In the genomic region with DNA sequence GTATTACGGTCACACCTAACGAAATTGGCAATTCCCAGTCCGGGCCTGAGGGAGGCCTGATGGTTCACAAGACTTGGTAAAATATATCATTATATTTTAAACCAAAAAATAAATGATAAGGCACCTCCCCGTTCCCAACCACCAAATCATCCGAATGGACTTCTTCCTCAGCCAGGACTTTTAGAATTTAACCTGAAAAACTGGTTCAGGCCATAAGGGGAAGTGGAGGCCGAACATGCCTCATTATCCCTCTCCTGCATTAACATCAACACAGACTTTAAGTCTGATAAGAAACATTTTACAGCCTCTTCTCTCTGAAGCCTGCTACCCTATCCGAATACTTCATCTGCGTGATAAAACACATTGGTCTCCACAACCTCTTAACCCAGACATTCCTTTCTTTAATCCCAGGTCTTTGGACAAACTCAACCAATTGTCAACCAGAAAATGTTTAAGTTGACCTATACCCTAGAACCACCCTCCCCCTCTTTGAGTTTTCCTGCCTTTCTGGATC, we compare ENCODE assay signal across 8 cellular contexts. TPM values are rescaled to one million over a fixed set of nuclear protein-coding genes. Genes with fewer than 3 reads are reported as not detected.
A peak's percentile ranks its signal among the peaks of the same experiment; 100 is the strongest.
DNase-seq lines count a peak whose midpoint lies in the region; ATAC-seq and TF ChIP-seq lines count a peak whose summit lies in the region.

No MANE protein-coding gene starts in this region.

- no peaks in the 10 kb centered on the region for H3K27me3 Mint-ChIP-seq in CD8-positive, alpha-beta T cell (ENCODE audit: low read depth)

- no peak overlapping the region for H3K9ac ChIP-seq in NT2/D1 (ENCODE audit: insufficient read length, low read depth)
- H3K9ac ChIP-seq in endocrine pancreas (ENCODE audit: control insufficient read depth, insufficient read depth, low read length) = no peak overlapping the region
- H3K9ac ChIP-seq in neuronal stem cell (ENCODE audit: low read depth, low read length, poor library complexity) = no peak overlapping the region

- H2AFZ ChIP-seq in neuronal stem cell (ENCODE audit: low read length) = peak overlapping the region; percentile 98

- POLR2A ChIA-PET in CD8-positive, alpha-beta T cell (lab: Charles Lee) = interaction anchor here (0.8 to 1.3 kb wide), 3 partner anchors 14 to 709 kb away, joined by 3 to 6 read pairs (median 3); partner anchors contain the start of gene ZNF148

- H3K4me1 Mint-ChIP-seq in CD8-positive, alpha-beta T cell (ENCODE audit: low read depth) = peaks cover 26% of the 10 kb centered on the region

- H4K91ac ChIP-seq in neuronal stem cell (ENCODE audit: low read depth, low read length, poor library complexity) = no peak overlapping the region

- no peaks in the 10 kb centered on the region for H3K36me3 ChIP-seq in CD8-positive, alpha-beta T cell (ENCODE audit: insufficient read depth, low read length)
- H3K36me3 ChIP-seq in NT2/D1 (ENCODE audit: insufficient read depth, insufficient read length, low read length) (no peaks in the 10 kb centered on the region), endocrine pancreas (ENCODE audit: control insufficient read depth, insufficient read depth, low read length) (no peaks in the 10 kb centered on the region), neuronal stem cell (replicated peaks in 1 of 2; ENCODE audit: control insufficient read depth in 2 of 2, insufficient read depth in 2 of 2, low read length in 2 of 2) (no peaks in the 10 kb centered on the region)

- no peak overlapping the region for H3K23ac ChIP-seq in neuronal stem cell (ENCODE audit: low read depth, low read length, poor library complexity)

- peak overlapping the region; percentile 58 for H3K4me3 ChIP-seq in CD8-positive, alpha-beta T cell (ENCODE audit: low read depth, low read length)
- H3K4me3 ChIP-seq in NT2/D1 (ENCODE audit: insufficient read length, low read depth) = peak overlapping the region; percentile 86
- H3K4me3 ChIP-seq in endocrine pancreas (ENCODE audit: control insufficient read depth, insufficient read depth, low read length) = peak overlapping the region; percentile 59
- H3K4me3 ChIP-seq in neuronal stem cell (ENCODE audit: low read length in 2 of 2) = peak overlapping the region in 1 of 2 donors; percentile 94

- no peaks in the 10 kb centered on the region for H3K79me1 ChIP-seq in neuronal stem cell (ENCODE audit: low read depth, low read length)

- no peak for DNase-seq in CD8-positive, alpha-beta T cell
- DNase-seq in NT2/D1 (ENCODE audit: low read depth, low spot score) (no peak), neuronal stem cell (ENCODE audit: low spot score) (no peak), GM03348 (ENCODE audit: low spot score) (no peak)
- DNase-seq in stimulated activated naive CD4-positive, alpha-beta T cell treated with Interleukin-2 at 50 U/mL for 16 hours (lab: John Stamatoyannopoulos, UW) = no peak

- H3K27ac Mint-ChIP-seq in CD8-positive, alpha-beta T cell = peak overlapping the region; percentile 77

- no peak overlapping the region for H2AK5ac ChIP-seq in neuronal stem cell (ENCODE audit: low read depth, low read length)

- no peaks in the 10 kb centered on the region for H3K9me3 Mint-ChIP-seq in CD8-positive, alpha-beta T cell

- H3K9me3 ChIP-seq in CD8-positive, alpha-beta T cell (ENCODE audit: low read length) = no peaks in the 10 kb centered on the region
- H3K9me3 ChIP-seq in NT2/D1 (ENCODE audit: insufficient read depth, low read length) (peaks cover 48% of the 10 kb centered on the region), endocrine pancreas (ENCODE audit: control insufficient read depth, low read length) (no peaks in the 10 kb centered on the region), neuronal stem cell (replicated peaks in 1 of 2; ENCODE audit: control insufficient read depth in 2 of 2, insufficient read depth in 1 of 2, low read depth in 1 of 2, low read length in 2 of 2) (peaks cover 6 to 22% of the 10 kb centered on the region in 2 donors)

- peaks cover 11% of the 10 kb centered on the region for H3K4me1 ChIP-seq in CD8-positive, alpha-beta T cell (ENCODE audit: insufficient read depth, low read length)
- H3K4me1 ChIP-seq in NT2/D1 (ENCODE audit: insufficient read depth, insufficient read length) (peaks cover 4% of the 10 kb centered on the region), endocrine pancreas (ENCODE audit: control insufficient read depth, insufficient read depth, low read length) (peaks cover 7% of the 10 kb centered on the region), neuronal stem cell (ENCODE audit: control insufficient read depth in 2 of 2, insufficient read depth in 1 of 2, low read depth in 1 of 2, low read length in 2 of 2) (no peaks in the 10 kb centered on the region)

- H4K8ac ChIP-seq in neuronal stem cell (ENCODE audit: low read depth, low read length) = no peak overlapping the region

- no CpG with 5 or more reads among the region's 8 CpGs for WGBS in neuronal stem cell (ENCODE audit: extremely low coverage in 2 of 2, insufficient read length in 2 of 2, insufficient replicate concordance in 1 of 2), 2 donors

- H3K36me3 Mint-ChIP-seq in CD8-positive, alpha-beta T cell = no peaks in the 10 kb centered on the region

- no peak for ATAC-seq in CD8-positive, alpha-beta T cell
- no peak for ATAC-seq in GM21576 (IDR thresholded peaks at IDR 0.05; ENCODE audit: unreplicated experiment)
- ATAC-seq in GM21717 (IDR thresholded peaks at IDR 0.05; ENCODE audit: unreplicated experiment) = no peak

- no peak overlapping the region for H3K4me2 ChIP-seq in neuronal stem cell (ENCODE audit: insufficient read depth, low read length, poor library complexity, severe bottlenecking)

- H3K27me3 ChIP-seq in CD8-positive, alpha-beta T cell (ENCODE audit: insufficient read depth, low read length) = no peaks in the 10 kb centered on the region
- H3K27me3 ChIP-seq in NT2/D1 (ENCODE audit: insufficient read depth, insufficient read length) (no peaks in the 10 kb centered on the region), endocrine pancreas (ENCODE audit: control insufficient read depth, insufficient read depth, low read length) (no peaks in the 10 kb centered on the region), neuronal stem cell (ENCODE audit: control insufficient read depth in 3 of 3, insufficient read depth in 3 of 3, low read depth in 1 of 3, low read length in 3 of 3) (no peaks in the 10 kb centered on the region)

- no peak overlapping the region for H3K4ac ChIP-seq in neuronal stem cell (ENCODE audit: low read length)

- H3K4me3 Mint-ChIP-seq in CD8-positive, alpha-beta T cell = peak overlapping the region; percentile 83

- no peak overlapping the region for H2BK120ac ChIP-seq in neuronal stem cell (ENCODE audit: low read depth, low read length)

- H3K18ac ChIP-seq in neuronal stem cell (ENCODE audit: low read length) = no peak overlapping the region

- intact Hi-C loops in CD8-positive, alpha-beta T cell (cut with DNase I, micrococcal nuclease) = loop anchor here (1.0 to 10.0 kb wide), 15 partner anchors 110 to 1970 kb away; partner anchors contain the start of genes CHCHD6 (in 2 of the 2), OSBPL11 (in 2 of the 2), PLXNA1 (in 2 of the 2) and ABTB1 (in 1 of the 2)

- H2BK12ac ChIP-seq in neuronal stem cell (ENCODE audit: low read length) = no peak overlapping the region

- no peak overlapping the region for H2BK15ac ChIP-seq in neuronal stem cell (ENCODE audit: low read length)

- CTCF ChIA-PET in CD8-positive, alpha-beta T cell (lab: Charles Lee) = interaction anchor here (0.6 to 1.1 kb wide), 2 partner anchors 10 to 78 kb away, joined by 3 to 4 read pairs; no protein-coding TSS in a partner anchor

- no peak overlapping the region for H2BK5ac ChIP-seq in neuronal stem cell (ENCODE audit: low read length)

- H3K27ac ChIP-seq in CD8-positive, alpha-beta T cell (ENCODE audit: low read depth, low read length) = peak overlapping the region; percentile 80
- H3K27ac ChIP-seq in neuronal stem cell (replicated peaks; ENCODE audit: low read length) = no peak overlapping the region

- no peak for TF ChIP-seq CTCF in CD8-positive, alpha-beta T cell (IDR thresholded peaks at IDR 0.05)

- no peak overlapping the region for H3K14ac ChIP-seq in neuronal stem cell (ENCODE audit: low read length)

RNA-seq across cellular contexts. Expression of gene SLC41A3, which starts 0.8 kb away (rescaled TPM):
- total RNA-seq in CD8-positive, alpha-beta T cell = 10 to 100 TPM; 24.0 to 26.1 TPM
- polyA plus RNA-seq in neuronal stem cell (2013, experiment 1 of 2) = 46.4 TPM
- 47.5 TPM for polyA plus RNA-seq in neuronal stem cell (2013, experiment 2 of 2)
